In genomic region chr6:135922746-135923145, GRCh38 we compare ENCODE assay signal across 13 cellular contexts.
DNase-seq lines count a peak whose midpoint lies in the region; ATAC-seq and TF ChIP-seq lines count a peak whose summit lies in the region.
"Had no signal": no experiment of that assay in that cellular context is flagged by ENCODE, and none has a peak within 500 bp of the region (broad histone marks: within the 10 kb centered on the region; RNA-seq: fewer than 3 reads in every experiment).

No MANE protein-coding gene starts in this region.

- peaks cover 6% of the 10 kb centered on the region for H3K79me2 ChIP-seq in osteoblast (ENCODE audit: insufficient read depth, low read length)
- H3K79me2 ChIP-seq: parathyroid adenoma had no signal

- TF ChIP-seq CTCF in AG09319 (IDR thresholded peaks at IDR 0.05; ENCODE audit: low read depth, low read length) (no peak), esophagus muscularis mucosa (IDR thresholded peaks at IDR 0.05) (no peak), osteoblast (IDR thresholded peaks at IDR 0.05; ENCODE audit: extremely low read depth, low read depth, low read length) (no peak), right lobe of liver (IDR thresholded peaks at IDR 0.05) (no peak)

- TF ChIP-seq EP300 in esophagus muscularis mucosa (IDR thresholded peaks at IDR 0.05) = no peak

- H3K9me3 ChIP-seq in HUES64 (ENCODE audit: insufficient read depth, low read depth, low read length) = no peaks in the 10 kb centered on the region
- H3K9me3 ChIP-seq in esophagus muscularis mucosa = no peaks in the 10 kb centered on the region
- H3K9me3 ChIP-seq in osteoblast (ENCODE audit: low read depth, low read length) = no peaks in the 10 kb centered on the region
- H3K9me3 ChIP-seq in right lobe of liver = no peaks in the 10 kb centered on the region
- H3K9me3 ChIP-seq: left lung had no signal

- H4K20me1 ChIP-seq in osteoblast (ENCODE audit: insufficient read depth, low read length) = no peaks in the 10 kb centered on the region
- H4K20me1 ChIP-seq: BLaER1 treated with 17β-estradiol and CSF1 and Interleukin-3, amounts not matched to agents 10 nM and 100 nM had no signal

- peaks cover 25% of the 10 kb centered on the region for H3K4me1 ChIP-seq in HUES64 (ENCODE audit: insufficient read depth, low read length)
- H3K4me1 ChIP-seq in esophagus muscularis mucosa = peaks cover 3 to 26% (median 24%) of the 10 kb centered on the region in 4 donors
- H3K4me1 ChIP-seq in osteoblast (ENCODE audit: insufficient read depth, low read length) = peaks cover 30% of the 10 kb centered on the region
- H3K4me1 ChIP-seq in right lobe of liver = no peaks in the 10 kb centered on the region
- H3K4me1 ChIP-seq: parathyroid adenoma had no signal

- WGBS in HUES64 = 89% methylated on average over 3 of the region's 3 CpGs
- 28% methylated on average over 3 of the region's 3 CpGs for WGBS in esophagus muscularis mucosa
- WGBS in right lobe of liver (ENCODE audit: insufficient coverage, low coverage, low lambda C conversion rate, missing lambda C conversion rate) = 35% methylated on average over 2 of the region's 3 CpGs

- H3K9ac ChIP-seq in HUES64 (ENCODE audit: low read depth, low read length) = no peak overlapping the region
- H3K9ac ChIP-seq: BLaER1 treated with 17β-estradiol and CSF1 and Interleukin-3, amounts not matched to agents 10 nM and 100 nM; parathyroid adenoma had no signal

- H2AFZ ChIP-seq in osteoblast (ENCODE audit: low read length) = peak overlapping the region; percentile 1
- H2AFZ ChIP-seq: parathyroid adenoma had no signal

- H3K27ac ChIP-seq in HUES64 (ENCODE audit: low read depth, low read length) (peak overlapping the region; percentile 88; the same call in 1 of the 2 replicates), esophagus muscularis mucosa (replicated peaks in 1 of 4) (peak overlapping the region in 3 of 4 donors; percentile 57 to 62 (median 58)), osteoblast (ENCODE audit: low read depth, low read length) (peak overlapping the region; percentile 51), right lobe of liver (no peak overlapping the region)
- H3K27ac ChIP-seq: BLaER1 treated with 17β-estradiol and CSF1 and Interleukin-3, amounts not matched to agents 10 nM and 100 nM; parathyroid adenoma had no signal

- H3K4me2 ChIP-seq in osteoblast (ENCODE audit: insufficient read depth, low read length) = peak overlapping the region; percentile 53

- H3K27me3 ChIP-seq in HUES64 (ENCODE audit: insufficient read depth, low read length) (no peaks in the 10 kb centered on the region), esophagus muscularis mucosa (no peaks in the 10 kb centered on the region), osteoblast (ENCODE audit: insufficient read depth, low read length) (no peaks in the 10 kb centered on the region), right lobe of liver (no peaks in the 10 kb centered on the region)
- H3K27me3 ChIP-seq: BLaER1 treated with 17β-estradiol and CSF1 and Interleukin-3, amounts not matched to agents 10 nM and 100 nM; left lung had no signal

- H3K4me3 ChIP-seq in HUES64 (ENCODE audit: low read length) (no peak overlapping the region), esophagus muscularis mucosa (no peak overlapping the region), osteoblast (ENCODE audit: insufficient read depth, low read length) (no peak overlapping the region), right lobe of liver (no peak overlapping the region)
- H3K4me3 ChIP-seq: BLaER1 treated with 17β-estradiol and CSF1 and Interleukin-3, amounts not matched to agents 10 nM and 100 nM; left lung had no signal

- H3K36me3 ChIP-seq in HUES64 (ENCODE audit: insufficient read depth, low read length) (no peaks in the 10 kb centered on the region), esophagus muscularis mucosa (no peaks in the 10 kb centered on the region), osteoblast (ENCODE audit: insufficient read depth, low read length) (no peaks in the 10 kb centered on the region), right lobe of liver (no peaks in the 10 kb centered on the region)
- H3K36me3 ChIP-seq: BLaER1 treated with 17β-estradiol and CSF1 and Interleukin-3, amounts not matched to agents 10 nM and 100 nM; left lung had no signal

- intact Hi-C loops in esophagus muscularis mucosa (cut with DNase I) = no loop called here
- intact Hi-C loops in right lobe of liver (cut with DNase I) = no loop called here

- DNase-seq in AG09319 (ENCODE audit: extremely low read depth, low read depth) (peak; percentile 71), esophagus muscularis mucosa (ENCODE audit: extremely low spot score) (no peak), osteoblast (ENCODE audit: insufficient read length, low spot score, missing footprints) (no peak), HuH-7 (ENCODE audit: low spot score) (no peak), SHP77 treated with DMSO at 0.1 percent for 48 hours (lab: John Stamatoyannopoulos, UW) (no peak), right lobe of liver (no peak)
- DNase-seq: activated CD8-positive, alpha-beta memory T cell treated with anti-CD3 and anti-CD28 coated beads for 24 hours; activated naive CD8-positive, alpha-beta T cell treated with anti-CD3 and anti-CD28 coated beads, Interleukin-2, amount 10 ng/mL, durations not matched to agents 7 days and 5 days; left lung had no signal

- ATAC-seq in HG03521 (IDR thresholded peaks at IDR 0.05; ENCODE audit: unreplicated experiment) (no peak), right lobe of liver (no peak)

- TF ChIP-seq POLR2A in esophagus muscularis mucosa (IDR thresholded peaks at IDR 0.05; ENCODE audit: low read depth) (no peak), right lobe of liver (IDR thresholded peaks at IDR 0.05) (no peak)

Comparison
In these comparisons a context has a peak if more than half of its experiments do, and no peak if none do; other contexts are left out.
1. H3K27ac ChIP-seq: peak in HUES64 (single experiment), esophagus muscularis mucosa (3 of 4) and osteoblast (single experiment); none in right lobe of liver (0 of 3).